1 cellular context compared by ENCODE assay signal in genomic region chr19:1942078-1942933, GRCh38.
A peak's percentile ranks its signal among the peaks of the same experiment; 100 is the strongest.
TF ChIP-seq lines count a peak whose summit lies in the region.

No MANE protein-coding gene starts in this region.

TF ChIP-seq in HEK293, 187 proteins besides CTCF, POLR2A, EP300 and RAD21 (continued from another document and continues in another):
- peak; percentile 11; the same call in 1 of the 2 replicates for TF ChIP-seq KLF17 (tag by site-specific recombination; IDR thresholded peaks at IDR 0.05)
- no peak for TF ChIP-seq ZNF830 (tag by site-specific recombination; IDR thresholded peaks at IDR 0.05; ENCODE audit: low read depth)
- no peak for TF ChIP-seq KLF10 (tag by site-specific recombination; IDR thresholded peaks at IDR 0.05)
- TF ChIP-seq PRDM4 (tag by site-specific recombination; IDR thresholded peaks at IDR 0.05): no peak
- TF ChIP-seq ZNF324 (tag by site-specific recombination; IDR thresholded peaks at IDR 0.05): no peak
- TF ChIP-seq ZNF747 (tag by site-specific recombination; IDR thresholded peaks at IDR 0.05): no peak
- TF ChIP-seq ZNF335 (tag by site-specific recombination; conservative IDR thresholded peaks at IDR 0.05): peak; percentile 92
- TF ChIP-seq ZNF600 (tag by site-specific recombination; IDR thresholded peaks at IDR 0.05): peak; percentile 70
- TF ChIP-seq SP2 (tag by site-specific recombination; IDR thresholded peaks at IDR 0.05): peak; percentile 65
- TF ChIP-seq ZNF621 (tag by site-specific recombination; IDR thresholded peaks at IDR 0.05): no peak
- TF ChIP-seq MYNN (tag by site-specific recombination; IDR thresholded peaks at IDR 0.05; ENCODE audit: borderline replicate concordance): no peak
- TF ChIP-seq, protein P1, sequence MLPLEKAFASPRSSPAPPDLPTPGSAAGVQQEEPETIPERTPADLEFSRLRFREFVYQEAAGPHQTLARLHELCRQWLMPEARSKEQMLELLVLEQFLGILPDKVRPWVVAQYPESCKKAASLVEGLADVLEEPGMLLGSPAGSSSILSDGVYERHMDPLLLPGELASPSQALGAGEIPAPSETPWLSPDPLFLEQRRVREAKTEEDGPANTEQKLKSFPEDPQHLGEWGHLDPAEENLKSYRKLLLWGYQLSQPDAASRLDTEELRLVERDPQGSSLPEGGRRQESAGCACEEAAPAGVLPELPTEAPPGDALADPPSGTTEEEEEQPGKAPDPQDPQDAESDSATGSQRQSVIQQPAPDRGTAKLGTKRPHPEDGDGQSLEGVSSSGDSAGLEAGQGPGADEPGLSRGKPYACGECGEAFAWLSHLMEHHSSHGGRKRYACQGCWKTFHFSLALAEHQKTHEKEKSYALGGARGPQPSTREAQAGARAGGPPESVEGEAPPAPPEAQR (tag by site-specific recombination; IDR thresholded peaks at IDR 0.05): no peak
- no peak for TF ChIP-seq ZFP41 (tag by site-specific recombination; IDR thresholded peaks at IDR 0.05; ENCODE audit: borderline replicate concordance)
- TF ChIP-seq MEIS1 (CRISPR knock-in tag; IDR thresholded peaks at IDR 0.05; ENCODE audit: borderline replicate concordance): no peak
- TF ChIP-seq, protein P2, sequence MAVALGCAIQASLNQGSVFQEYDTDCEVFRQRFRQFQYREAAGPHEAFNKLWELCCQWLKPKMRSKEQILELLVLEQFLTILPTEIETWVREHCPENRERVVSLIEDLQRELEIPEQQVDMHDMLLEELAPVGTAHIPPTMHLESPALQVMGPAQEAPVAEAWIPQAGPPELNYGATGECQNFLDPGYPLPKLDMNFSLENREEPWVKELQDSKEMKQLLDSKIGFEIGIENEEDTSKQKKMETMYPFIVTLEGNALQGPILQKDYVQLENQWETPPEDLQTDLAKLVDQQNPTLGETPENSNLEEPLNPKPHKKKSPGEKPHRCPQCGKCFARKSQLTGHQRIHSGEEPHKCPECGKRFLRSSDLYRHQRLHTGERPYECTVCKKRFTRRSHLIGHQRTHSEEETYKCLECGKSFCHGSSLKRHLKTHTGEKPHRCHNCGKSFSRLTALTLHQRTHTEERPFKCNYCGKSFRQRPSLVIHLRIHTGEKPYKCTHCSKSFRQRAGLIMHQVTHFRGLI (tag by site-specific recombination; IDR thresholded peaks at IDR 0.05): peak; percentile 76
- peak; percentile 2; the same call in 1 of the 2 replicates for TF ChIP-seq ZFHX2 (tag by site-specific recombination; conservative IDR thresholded peaks at IDR 0.05)
- TF ChIP-seq ZNF785 (tag by site-specific recombination; IDR thresholded peaks at IDR 0.05): no peak
- TF ChIP-seq ZNF223 (tag by site-specific recombination; IDR thresholded peaks at IDR 0.05): no peak
- TF ChIP-seq ZNF701 (tag by site-specific recombination; IDR thresholded peaks at IDR 0.05): no peak
- TF ChIP-seq, protein P3, sequence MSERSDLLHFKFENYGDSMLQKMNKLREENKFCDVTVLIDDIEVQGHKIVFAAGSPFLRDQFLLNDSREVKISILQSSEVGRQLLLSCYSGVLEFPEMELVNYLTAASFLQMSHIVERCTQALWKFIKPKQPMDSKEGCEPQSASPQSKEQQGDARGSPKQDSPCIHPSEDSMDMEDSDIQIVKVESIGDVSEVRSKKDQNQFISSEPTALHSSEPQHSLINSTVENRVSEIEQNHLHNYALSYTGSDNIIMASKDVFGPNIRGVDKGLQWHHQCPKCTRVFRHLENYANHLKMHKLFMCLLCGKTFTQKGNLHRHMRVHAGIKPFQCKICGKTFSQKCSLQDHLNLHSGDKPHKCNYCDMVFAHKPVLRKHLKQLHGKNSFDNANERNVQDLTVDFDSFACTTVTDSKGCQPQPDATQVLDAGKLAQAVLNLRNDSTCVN (tag by site-specific recombination; optimal IDR thresholded peaks at IDR 0.05): peak; percentile 33
- no peak for TF ChIP-seq ZNF660 (tag by site-specific recombination; IDR thresholded peaks at IDR 0.05)
- no peak for TF ChIP-seq ZNF140 (tag by site-specific recombination; IDR thresholded peaks at IDR 0.05)
- no peak for TF ChIP-seq ZNF513 (tag by site-specific recombination; IDR thresholded peaks at IDR 0.05)
- no peak for TF ChIP-seq ZNF664 (tag by site-specific recombination; IDR thresholded peaks at IDR 0.05)
- no peak; the same call in 1 of the 2 replicates for TF ChIP-seq ZNF501 (tag by site-specific recombination; IDR thresholded peaks at IDR 0.05)
- TF ChIP-seq ATF2 (tag by site-specific recombination; IDR thresholded peaks at IDR 0.05; ENCODE audit: low read depth): no peak
- TF ChIP-seq ZBTB20 (tag by site-specific recombination; IDR thresholded peaks at IDR 0.05): peak; percentile 90
- no peak; the same call in 1 of the 2 replicates for TF ChIP-seq ZNF76 (tag by site-specific recombination; IDR thresholded peaks at IDR 0.05; ENCODE audit: borderline replicate concordance, low read depth)
- peak; percentile 98 for TF ChIP-seq MZF1 (tag by site-specific recombination; IDR thresholded peaks at IDR 0.05; ENCODE audit: borderline replicate concordance)
- TF ChIP-seq, protein P4, sequence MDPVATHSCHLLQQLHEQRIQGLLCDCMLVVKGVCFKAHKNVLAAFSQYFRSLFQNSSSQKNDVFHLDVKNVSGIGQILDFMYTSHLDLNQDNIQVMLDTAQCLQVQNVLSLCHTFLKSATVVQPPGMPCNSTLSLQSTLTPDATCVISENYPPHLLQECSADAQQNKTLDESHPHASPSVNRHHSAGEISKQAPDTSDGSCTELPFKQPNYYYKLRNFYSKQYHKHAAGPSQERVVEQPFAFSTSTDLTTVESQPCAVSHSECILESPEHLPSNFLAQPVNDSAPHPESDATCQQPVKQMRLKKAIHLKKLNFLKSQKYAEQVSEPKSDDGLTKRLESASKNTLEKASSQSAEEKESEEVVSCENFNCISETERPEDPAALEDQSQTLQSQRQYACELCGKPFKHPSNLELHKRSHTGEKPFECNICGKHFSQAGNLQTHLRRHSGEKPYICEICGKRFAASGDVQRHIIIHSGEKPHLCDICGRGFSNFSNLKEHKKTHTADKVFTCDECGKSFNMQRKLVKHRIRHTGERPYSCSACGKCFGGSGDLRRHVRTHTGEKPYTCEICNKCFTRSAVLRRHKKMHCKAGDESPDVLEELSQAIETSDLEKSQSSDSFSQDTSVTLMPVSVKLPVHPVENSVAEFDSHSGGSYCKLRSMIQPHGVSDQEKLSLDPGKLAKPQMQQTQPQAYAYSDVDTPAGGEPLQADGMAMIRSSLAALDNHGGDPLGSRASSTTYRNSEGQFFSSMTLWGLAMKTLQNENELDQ (tag by site-specific recombination; IDR thresholded peaks at IDR 0.05; ENCODE audit: low read depth): no peak
- TF ChIP-seq ZBTB8A (tag by site-specific recombination; IDR thresholded peaks at IDR 0.05): no peak; the same call in 1 of the 2 replicates
- no peak for TF ChIP-seq ZNF157 (tag by site-specific recombination; IDR thresholded peaks at IDR 0.05)
- no peak for TF ChIP-seq ZNF555 (tag by site-specific recombination; conservative IDR thresholded peaks at IDR 0.05)
- no peak for TF ChIP-seq ZBTB44 (tag by site-specific recombination; IDR thresholded peaks at IDR 0.05)
- peak; percentile 15; the same call in 1 of the 2 replicates for TF ChIP-seq ZNF398 (tag by site-specific recombination; IDR thresholded peaks at IDR 0.05)
- no peak for TF ChIP-seq ZNF211 (tag by site-specific recombination; IDR thresholded peaks at IDR 0.05; ENCODE audit: low read depth)
- no peak for TF ChIP-seq ZNF214 (tag by site-specific recombination; IDR thresholded peaks at IDR 0.05; ENCODE audit: borderline replicate concordance)
- TF ChIP-seq, protein P5, sequence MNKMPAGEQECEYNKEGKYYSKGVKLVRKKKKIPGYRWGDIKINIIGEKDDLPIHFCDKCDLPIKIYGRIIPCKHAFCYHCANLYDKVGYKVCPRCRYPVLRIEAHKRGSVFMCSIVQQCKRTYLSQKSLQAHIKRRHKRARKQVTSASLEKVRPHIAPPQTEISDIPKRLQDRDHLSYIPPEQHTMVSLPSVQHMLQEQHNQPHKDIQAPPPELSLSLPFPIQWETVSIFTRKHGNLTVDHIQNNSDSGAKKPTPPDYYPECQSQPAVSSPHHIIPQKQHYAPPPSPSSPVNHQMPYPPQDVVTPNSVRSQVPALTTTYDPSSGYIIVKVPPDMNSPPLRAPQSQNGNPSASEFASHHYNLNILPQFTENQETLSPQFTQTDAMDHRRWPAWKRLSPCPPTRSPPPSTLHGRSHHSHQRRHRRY (tag by site-specific recombination; IDR thresholded peaks at IDR 0.05): no peak
